In genomic region chr14:26389646-26390508, GRCh38 we compare ENCODE assay signal across 16 cellular contexts.
DNase-seq lines count a peak whose midpoint lies in the region; ATAC-seq and TF ChIP-seq lines count a peak whose summit lies in the region.
"Had no signal": no experiment of that assay in that cellular context is flagged by ENCODE, and none has a peak within 500 bp of the region (broad histone marks: within the 10 kb centered on the region; RNA-seq: fewer than 3 reads in every experiment).

No MANE protein-coding gene starts in this region.

- H2AFZ ChIP-seq in mammary epithelial cell (ENCODE audit: low read depth, low read length) = no peak overlapping the region

- H3K27ac Mint-ChIP-seq in MCF 10A (ENCODE audit: low read depth, unreplicated experiment) (no peak overlapping the region), CD14-positive monocyte (no peak overlapping the region)
- H3K27ac Mint-ChIP-seq: activated B cell treated with CpG ODN at 0.5 μM for 24 hours had no signal

- H3K4me1 Mint-ChIP-seq in MCF 10A (ENCODE audit: insufficient read depth, unreplicated experiment) (peaks cover 7% of the 10 kb centered on the region), CD14-positive monocyte (no peaks in the 10 kb centered on the region)
- H3K4me1 Mint-ChIP-seq: activated B cell treated with CpG ODN at 0.5 μM for 24 hours had no signal

- H3K27ac ChIP-seq in mammary epithelial cell (ENCODE audit: insufficient read depth, low read depth, low read length) = no peak overlapping the region
- H3K27ac ChIP-seq in foreskin keratinocyte = no peak overlapping the region
- H3K27ac ChIP-seq: body of pancreas, suprapubic skin had no signal

- H3K36me3 ChIP-seq in mammary epithelial cell (ENCODE audit: insufficient read depth, low read length) = no peaks in the 10 kb centered on the region
- H3K36me3 ChIP-seq: suprapubic skin had no signal

- H3K36me3 Mint-ChIP-seq in MCF 10A (ENCODE audit: insufficient read depth, unreplicated experiment) (no peaks in the 10 kb centered on the region), CD14-positive monocyte (no peaks in the 10 kb centered on the region)

- no peak overlapping the region for H3K4me3 Mint-ChIP-seq in MCF 10A (ENCODE audit: unreplicated experiment)
- no peak overlapping the region for H3K4me3 Mint-ChIP-seq in CD14-positive monocyte
- H3K4me3 Mint-ChIP-seq: activated B cell treated with CpG ODN at 0.5 μM for 24 hours had no signal

- H4K20me1 ChIP-seq in mammary epithelial cell (ENCODE audit: insufficient read depth, low read length) = no peaks in the 10 kb centered on the region

- DNase-seq in MCF 10A (ENCODE audit: unreplicated experiment) (peak; percentile 1), mammary epithelial cell (no peak), astrocyte of the spinal cord (ENCODE audit: low read depth, low spot score) (peak; percentile 77), foreskin keratinocyte (peak in 1 of 2 donors; percentile 37), superior temporal gyrus (ENCODE audit: extremely low spot score) (peak; percentile 50), CD14-positive monocyte (ENCODE audit: low spot score) (no peak)
- DNase-seq: activated B cell treated with CpG ODN at 0.5 μM for 24 hours, activated gamma-delta T cell treated with Interleukin-2 at 50 U/mL for 16 hours, glutamatergic neuron, NCI-H187 treated with DMSO at 0.1 percent for 48 hours, SW 1271 had no signal

- ATAC-seq in foreskin keratinocyte = peak; percentile 56
- ATAC-seq in HG02973 (IDR thresholded peaks at IDR 0.05; ENCODE audit: unreplicated experiment) = no peak
- no peak for ATAC-seq in HG03460 (IDR thresholded peaks at IDR 0.05; ENCODE audit: unreplicated experiment)
- ATAC-seq: body of pancreas, Panc1 had no signal

- intact Hi-C loops in MCF 10A (cut with micrococcal nuclease) (no loop called here), mammary epithelial cell (cut with micrococcal nuclease) (no loop called here), CD14-positive monocyte (cut with micrococcal nuclease) (no loop called here)

- no peak overlapping the region for H3K9ac ChIP-seq in mammary epithelial cell (ENCODE audit: insufficient read depth, low read length)

- no peak for TF ChIP-seq CTCF in MCF 10A (IDR thresholded peaks at IDR 0.05; ENCODE audit: unreplicated experiment)
- TF ChIP-seq CTCF in mammary epithelial cell (conservative IDR thresholded peaks at IDR 0.05 in 1 of 2, IDR thresholded peaks at IDR 0.05 in 1 of 2; ENCODE audit: extremely low read depth in 1 of 2, insufficient read depth in 1 of 2, low read depth in 1 of 2, low read length in 2 of 2) = no peak
- no peak for TF ChIP-seq CTCF in astrocyte of the spinal cord (IDR thresholded peaks at IDR 0.05; ENCODE audit: low read depth, low read length)
- TF ChIP-seq CTCF in foreskin keratinocyte (conservative IDR thresholded peaks at IDR 0.05) = no peak
- no peak for TF ChIP-seq CTCF in CD14-positive monocyte (IDR thresholded peaks at IDR 0.05)

- H3K9me3 Mint-ChIP-seq in MCF 10A (ENCODE audit: unreplicated experiment) (no peaks in the 10 kb centered on the region), CD14-positive monocyte (peaks cover 0 to 3% (median 0%) of the 10 kb centered on the region in 7 donors)

- BruUV-seq in MCF 10A (replicated peaks; lab: Mats Ljungman, UMichigan) = no TSS peak
- BruUV-seq in mammary epithelial cell (replicated peaks; lab: Mats Ljungman, UMichigan) = no TSS peak

- WGBS in mammary epithelial cell (ENCODE audit: low coverage, missing lambda C conversion rate) = 38% methylated on average over 2 of the region's 2 CpGs

- H3K79me2 ChIP-seq in mammary epithelial cell (ENCODE audit: insufficient read depth, low read length) = no peaks in the 10 kb centered on the region

- H3K27me3 ChIP-seq in mammary epithelial cell (ENCODE audit: insufficient read depth, low read length) = no peaks in the 10 kb centered on the region
- H3K27me3 ChIP-seq in foreskin keratinocyte = peaks cover 10% of the 10 kb centered on the region
- H3K27me3 ChIP-seq: body of pancreas, suprapubic skin had no signal

- H3K27me3 Mint-ChIP-seq in MCF 10A (ENCODE audit: insufficient read depth, unreplicated experiment) (peaks cover 11% of the 10 kb centered on the region), CD14-positive monocyte (ENCODE audit: low read depth in 3 of 3) (peaks cover 0 to 2% (median 0%) of the 10 kb centered on the region in 3 donors)
- H3K27me3 Mint-ChIP-seq: activated B cell treated with CpG ODN at 0.5 μM for 24 hours had no signal

- H3K4me1 ChIP-seq in mammary epithelial cell (ENCODE audit: insufficient read depth, low read length) (no peaks in the 10 kb centered on the region), foreskin keratinocyte (no peaks in the 10 kb centered on the region)
- H3K4me1 ChIP-seq: body of pancreas had no signal

- H3K4me3 ChIP-seq in mammary epithelial cell (replicated peaks in 1 of 3; ENCODE audit: insufficient read depth in 1 of 3, low read depth in 2 of 3, low read length in 3 of 3) = no peak overlapping the region
- no peak overlapping the region for H3K4me3 ChIP-seq in astrocyte of the spinal cord (ENCODE audit: low read depth, low read length)
- H3K4me3 ChIP-seq: body of pancreas, suprapubic skin had no signal

- dilution Hi-C loops in mammary epithelial cell (cut with HindIII; ENCODE audit: low sequenced_read_pairs) = no loop called here

- H3K4me2 ChIP-seq in mammary epithelial cell (ENCODE audit: insufficient read depth, low read depth, low read length) = no peak overlapping the region

- POLR2A ChIA-PET in MCF 10A (lab: Yijun Ruan, JAX) = no interaction called here

- H3K9me3 ChIP-seq in mammary epithelial cell (replicated peaks; ENCODE audit: insufficient read depth, low read length) = peaks cover 24% of the 10 kb centered on the region
- H3K9me3 ChIP-seq: body of pancreas, suprapubic skin had no signal

- in situ Hi-C loops in mammary epithelial cell (cut with MboI; ENCODE audit: low sequenced_read_pairs in 2 of 2) (no loop called here), astrocyte of the spinal cord (cut with HindIII; ENCODE audit: low sequenced_read_pairs) (no loop called here)

- CTCF ChIA-PET in MCF 10A (lab: Yijun Ruan, JAX) = interaction anchor here (1.1 kb wide), 1 partner anchor 18 kb away, joined by 3 read pairs; no protein-coding TSS in a partner anchor
- CTCF ChIA-PET in mammary epithelial cell (lab: Charles Lee; ENCODE audit: low non-redundant PET) = no interaction called here

Comparison
In these comparisons a context has a peak if more than half of its experiments do, and no peak if none do; other contexts are left out.
1. DNase-seq: peak in MCF 10A (single experiment), astrocyte of the spinal cord (single experiment) and superior temporal gyrus (single experiment); none in mammary epithelial cell (single experiment) and CD14-positive monocyte (single experiment).